Comparison of ENCODE assay signal across 20 cellular contexts in genomic region chr17:4256952-4257351, GRCh38. TPM values are rescaled to one million over a fixed set of nuclear protein-coding genes. Genes with fewer than 3 reads are reported as not detected.
DNase-seq lines count a peak whose midpoint lies in the region; ATAC-seq and TF ChIP-seq lines count a peak whose summit lies in the region.
"Had no signal": no experiment of that assay in that cellular context is flagged by ENCODE, and none has a peak within 500 bp of the region (broad histone marks: within the 10 kb centered on the region; RNA-seq: fewer than 3 reads in every experiment).

No MANE protein-coding gene starts in this region.

- POLR2A ChIA-PET in CD4-positive, alpha-beta memory T cell (lab: Charles Lee; ENCODE audit: partially characterized antibody): no interaction called here
- POLR2A ChIA-PET in WTC11 (lab: Charles Lee): no interaction called here
- POLR2A ChIA-PET in activated CD4-positive, alpha-beta memory T cell treated with anti-CD3 and anti-CD28 coated beads, Interleukin-2, amount 10 ng/mL, durations not matched to agents 7 days and 5 days (lab: Charles Lee): no interaction called here

- no peak for TF ChIP-seq CTCF in GM13977 (IDR thresholded peaks at IDR 0.05; ENCODE audit: extremely low read depth, insufficient read depth, missing control alignments)
- no peak for TF ChIP-seq CTCF in WTC11 (IDR thresholded peaks at IDR 0.05)
- no peak for TF ChIP-seq CTCF in foreskin keratinocyte (conservative IDR thresholded peaks at IDR 0.05)
- TF ChIP-seq CTCF in CD14-positive monocyte (IDR thresholded peaks at IDR 0.05): no peak

- H3K9me3 ChIP-seq in CD4-positive, alpha-beta memory T cell (ENCODE audit: control insufficient read depth in 1 of 2, low read length in 2 of 2): no peaks in the 10 kb centered on the region
- H3K9me3 ChIP-seq: thyroid gland had no signal

- no peaks in the 10 kb centered on the region for H3K27me3 ChIP-seq in CD4-positive, alpha-beta memory T cell (ENCODE audit: insufficient read depth, low read length)
- H3K27me3 ChIP-seq in foreskin keratinocyte: no peaks in the 10 kb centered on the region
- H3K27me3 ChIP-seq: heart right ventricle, spleen, thyroid gland had no signal

- peaks cover 19% of the 10 kb centered on the region for H3K4me1 ChIP-seq in CD4-positive, alpha-beta memory T cell (ENCODE audit: insufficient read depth, low read length)
- H3K4me1 ChIP-seq in foreskin keratinocyte: peaks cover 4% of the 10 kb centered on the region

- in situ Hi-C loops in GM13977 (cut with MboI; ENCODE audit: low pct_unique_long_range_greater_than_20kb, low sequenced_read_pairs, unreplicated experiment): no loop called here

- intact Hi-C loops in CD4-positive, alpha-beta memory T cell (cut with micrococcal nuclease): no loop called here
- intact Hi-C loops in CD14-positive monocyte (cut with micrococcal nuclease): no loop called here

- CTCF ChIA-PET in CD4-positive, alpha-beta memory T cell (lab: Charles Lee; ENCODE audit: partially characterized antibody): interaction anchor here (1.4 kb wide), 1 partner anchor 16 kb away, joined by 4 read pairs; no protein-coding TSS in a partner anchor
- CTCF ChIA-PET in WTC11 (lab: Charles Lee): interaction anchor here (0.8 to 2.5 kb wide), 2 partner anchors 41 to 57 kb away, joined by 4 to 8 read pairs; no protein-coding TSS in a partner anchor
- CTCF ChIA-PET in activated CD4-positive, alpha-beta memory T cell treated with anti-CD3 and anti-CD28 coated beads, Interleukin-2, amount 10 ng/mL, durations not matched to agents 7 days and 5 days (lab: Charles Lee): interaction anchor here (1.5 kb wide), 1 partner anchor 9 kb away, joined by 4 read pairs; no protein-coding TSS in a partner anchor

- no peaks in the 10 kb centered on the region for H3K36me3 ChIP-seq in CD4-positive, alpha-beta memory T cell (ENCODE audit: insufficient read depth, low read length)
- H3K36me3 ChIP-seq: thyroid gland had no signal

- peaks cover 38 to 71% (median 57%) of the 10 kb centered on the region in 4 donors for H3K4me1 Mint-ChIP-seq in CD4-positive, alpha-beta memory T cell
- peaks cover 4% of the 10 kb centered on the region; the same call in 1 of the 2 replicates for H3K4me1 Mint-ChIP-seq in WTC11
- H3K4me1 Mint-ChIP-seq in CD14-positive monocyte: peaks cover 40% of the 10 kb centered on the region
- H3K4me1 Mint-ChIP-seq in activated CD4-positive, alpha-beta memory T cell treated with anti-CD3 and anti-CD28 coated beads, Interleukin-2, amount 10 ng/mL, durations not matched to agents 7 days and 5 days: peaks cover 42% of the 10 kb centered on the region

- H3K27ac ChIP-seq in CD4-positive, alpha-beta memory T cell (ENCODE audit: low read depth, low read length): no peak overlapping the region
- H3K27ac ChIP-seq in foreskin keratinocyte: no peak overlapping the region
- H3K27ac ChIP-seq: heart right ventricle, thyroid gland, VCaP had no signal

- peaks cover 22% of the 10 kb centered on the region in 2 donors for H3K36me3 Mint-ChIP-seq in CD4-positive, alpha-beta memory T cell
- peaks cover 27% of the 10 kb centered on the region for H3K36me3 Mint-ChIP-seq in WTC11
- H3K36me3 Mint-ChIP-seq in CD14-positive monocyte: peaks cover 27 to 35% of the 10 kb centered on the region in 2 donors
- peaks cover 60% of the 10 kb centered on the region for H3K36me3 Mint-ChIP-seq in activated CD4-positive, alpha-beta memory T cell treated with anti-CD3 and anti-CD28 coated beads, Interleukin-2, amount 10 ng/mL, durations not matched to agents 7 days and 5 days (ENCODE audit: low read depth)

- no peak for DNase-seq in CD4-positive, alpha-beta memory T cell
- DNase-seq in GM13977 (ENCODE audit: low spot score) (peak; percentile 36), WTC11 (ENCODE audit: low spot score) (no peak), foreskin keratinocyte (peak; percentile 20 to 54), CD14-positive monocyte (ENCODE audit: low spot score) (no peak), epidermal melanocyte (ENCODE audit: insufficient read length, low spot score) (no peak)
- DNase-seq in activated effector memory CD4-positive, alpha-beta T cell treated with anti-CD3 and anti-CD28 coated beads, Interleukin-2, amount 50 U/mL, for 16 hours: no peak
- no peak for DNase-seq in activated CD4-positive, alpha-beta memory T cell treated with anti-CD3 and anti-CD28 coated beads, Interleukin-2, amount 10 ng/mL, durations not matched to agents 7 days and 5 days
- DNase-seq: activated naive CD4-positive, alpha-beta T cell treated with anti-CD3 and anti-CD28 coated beads for 36 hours; AML-193; Calu3; heart right ventricle; NCI-H1105; NCI-H82; RPMI8226; spleen; thyroid gland had no signal

- ATAC-seq in WTC11 (no peak), foreskin keratinocyte (peak; percentile 54)
- ATAC-seq: heart right ventricle had no signal

- H3K4me3 Mint-ChIP-seq in CD4-positive, alpha-beta memory T cell: no peak overlapping the region
- H3K4me3 Mint-ChIP-seq in WTC11 (no peak overlapping the region), CD14-positive monocyte (no peak overlapping the region)
- no peak overlapping the region for H3K4me3 Mint-ChIP-seq in activated CD4-positive, alpha-beta memory T cell treated with anti-CD3 and anti-CD28 coated beads, Interleukin-2, amount 10 ng/mL, durations not matched to agents 7 days and 5 days
- H3K4me3 Mint-ChIP-seq: activated naive CD4-positive, alpha-beta T cell treated with anti-CD3 and anti-CD28 coated beads for 36 hours; brain had no signal

- H3K4me3 ChIP-seq in CD4-positive, alpha-beta memory T cell (ENCODE audit: low read length in 2 of 2): no peak overlapping the region
- H3K4me3 ChIP-seq: heart right ventricle, spleen, thyroid gland had no signal

- H3K27me3 Mint-ChIP-seq in CD4-positive, alpha-beta memory T cell: no peaks in the 10 kb centered on the region
- H3K27me3 Mint-ChIP-seq in WTC11 (ENCODE audit: low read depth) (no peaks in the 10 kb centered on the region), CD14-positive monocyte (ENCODE audit: low read depth in 3 of 3) (no peaks in the 10 kb centered on the region)
- H3K27me3 Mint-ChIP-seq in activated CD4-positive, alpha-beta memory T cell treated with anti-CD3 and anti-CD28 coated beads, Interleukin-2, amount 10 ng/mL, durations not matched to agents 7 days and 5 days: no peaks in the 10 kb centered on the region
- H3K27me3 Mint-ChIP-seq: brain, IgD-negative memory B cell had no signal

- H3K27ac Mint-ChIP-seq in CD4-positive, alpha-beta memory T cell: peak overlapping the region in 4 of 7 donors; percentile 31 to 84 (median 42)
- peak overlapping the region; percentile 43; the same call in 1 of the 2 replicates for H3K27ac Mint-ChIP-seq in WTC11
- peak overlapping the region in 2 of 7 donors; percentile 19 for H3K27ac Mint-ChIP-seq in CD14-positive monocyte
- no peak overlapping the region for H3K27ac Mint-ChIP-seq in activated CD4-positive, alpha-beta memory T cell treated with anti-CD3 and anti-CD28 coated beads, Interleukin-2, amount 10 ng/mL, durations not matched to agents 7 days and 5 days
- H3K27ac Mint-ChIP-seq: activated naive CD4-positive, alpha-beta T cell treated with anti-CD3 and anti-CD28 coated beads for 36 hours; brain; IgD-negative memory B cell had no signal

- no peaks in the 10 kb centered on the region for H3K9me3 Mint-ChIP-seq in CD4-positive, alpha-beta memory T cell
- peaks cover 11% of the 10 kb centered on the region for H3K9me3 Mint-ChIP-seq in WTC11
- peaks cover 3 to 13% (median 5%) of the 10 kb centered on the region in 7 donors for H3K9me3 Mint-ChIP-seq in CD14-positive monocyte
- peaks cover 18% of the 10 kb centered on the region for H3K9me3 Mint-ChIP-seq in activated CD4-positive, alpha-beta memory T cell treated with anti-CD3 and anti-CD28 coated beads, Interleukin-2, amount 10 ng/mL, durations not matched to agents 7 days and 5 days

TF ChIP-seq in WTC11, 78 proteins besides CTCF, POLR2A, EP300 and RAD21:
- TF ChIP-seq JUN (CRISPR knock-in tag; IDR thresholded peaks at IDR 0.05): no peak
TF ChIP-seq in WTC11: peak in this region for 0.

RNA-seq across cellular contexts. Expression of gene ANKFY1, which starts 6.8 kb away (rescaled TPM):
- 10 to 100 TPM; 72.7 to 74.7 TPM for total RNA-seq in CD4-positive, alpha-beta memory T cell
- polyA plus RNA-seq in CD4-positive, alpha-beta memory T cell: 10 to 100 TPM in 1 of 2 donors, 1 to 10 TPM in 1; 7.9 to 23.0 TPM
- total RNA-seq in WTC11 (2021): 44.8 to 46.8 TPM (median 45.3 TPM) in 3 replicates
- total RNA-seq in foreskin keratinocyte: 36.5 and 40.6 TPM in 2 replicates
- 8.9 and 9.5 TPM in 2 replicates for polyA plus RNA-seq in foreskin keratinocyte
- 10 to 100 TPM; 13.5 to 21.7 TPM for polyA plus RNA-seq in CD14-positive monocyte
- 10 to 100 TPM; 70.7 to 71.6 TPM for total RNA-seq in activated CD4-positive, alpha-beta memory T cell treated with anti-CD3 and anti-CD28 coated beads, Interleukin-2, amount 10 ng/mL, durations not matched to agents 7 days and 5 days

Comparison
In these comparisons a context has a peak if more than half of its experiments do, and no peak if none do; other contexts are left out.
1. DNase-seq: peak in GM13977 (single experiment) and foreskin keratinocyte (2 of 2); none in CD4-positive, alpha-beta memory T cell (0 of 5), WTC11 (single experiment), activated effector memory CD4-positive, alpha-beta T cell treated with anti-CD3 and anti-CD28 coated beads, Interleukin-2, amount 50 U/mL, for 16 hours (single experiment), CD14-positive monocyte (single experiment), activated CD4-positive, alpha-beta memory T cell treated with anti-CD3 and anti-CD28 coated beads, Interleukin-2, amount 10 ng/mL, durations not matched to agents 7 days and 5 days (single experiment) and epidermal melanocyte (single experiment).